8 cellular contexts compared by ENCODE assay signal in genomic region chr11:129992161-129992944, GRCh38.
DNase-seq lines count a peak whose midpoint lies in the region; ATAC-seq and TF ChIP-seq lines count a peak whose summit lies in the region.

No MANE protein-coding gene starts in this region.

- DNase-seq in GM10248 (ENCODE audit: extremely low spot score), result peak; percentile 50
- peak; percentile 43 for DNase-seq in NCI-H2081 treated with DMSO at 0.1 percent for 48 hours (lab: John Stamatoyannopoulos, UW)
- DNase-seq in activated CD4-positive, alpha-beta T cell treated with anti-CD3 and anti-CD28 coated beads, Interleukin-2, amount 50 U/mL, for 1 hour, result peak; percentile 38
- DNase-seq in fibroblast of the conjunctiva (ENCODE audit: low read depth), result peak; percentile 8
- DNase-seq in stimulated activated CD4-positive, alpha-beta T cell treated with anti-CD3 and anti-CD28 coated beads, Interleukin-12 subunit alpha, Interleukin-12 subunit beta, amount 100 ng/mL, for 4 hours, result peak; percentile 23
- no peak for DNase-seq in amygdala (lab: John Stamatoyannopoulos, UW)

- TF ChIP-seq CTCF in GM10248 (IDR thresholded peaks at IDR 0.05; ENCODE audit: control extremely low read depth, extremely low read depth, low read depth, missing control alignments), result peak; percentile 26

- POLR2A ChIA-PET in GM10248 (lab: Yijun Ruan, JAX), result interaction anchor here (0.6 kb wide), 1 partner anchor 126 kb away, joined by 4 read pairs; no protein-coding TSS in a partner anchor

- ATAC-seq in HG02759 (IDR thresholded peaks at IDR 0.05; ENCODE audit: unreplicated experiment) (peak; percentile 70), GM21381 (IDR thresholded peaks at IDR 0.05; ENCODE audit: unreplicated experiment) (no peak)

- CTCF ChIA-PET in GM10248 (lab: Yijun Ruan, JAX), result interaction anchor here (0.7 to 2.6 kb wide), 11 partner anchors 8 to 140 kb away, joined by 3 to 10 read pairs (median 4); partner anchors contain the start of gene PRDM10

Comparison
In these comparisons a context has a peak if more than half of its experiments do, and no peak if none do; other contexts are left out.
1. DNase-seq: peak in GM10248 (single experiment), NCI-H2081 treated with DMSO at 0.1 percent for 48 hours (single experiment), activated CD4-positive, alpha-beta T cell treated with anti-CD3 and anti-CD28 coated beads, Interleukin-2, amount 50 U/mL, for 1 hour (single experiment), fibroblast of the conjunctiva (single experiment) and stimulated activated CD4-positive, alpha-beta T cell treated with anti-CD3 and anti-CD28 coated beads, Interleukin-12 subunit alpha, Interleukin-12 subunit beta, amount 100 ng/mL, for 4 hours (single experiment); none in amygdala (0 of 56).